ENCODE assay signal across 17 cellular contexts in genomic region chr3:71402872-71403271, GRCh38.
DNase-seq lines count a peak whose midpoint lies in the region; ATAC-seq and TF ChIP-seq lines count a peak whose summit lies in the region.
"Had no signal": no experiment of that assay in that cellular context is flagged by ENCODE, and none has a peak within 500 bp of the region (broad histone marks: within the 10 kb centered on the region; RNA-seq: fewer than 3 reads in every experiment).

No MANE protein-coding gene starts in this region.

- POLR2A ChIA-PET in activated B cell treated with CpG ODN at 0.5 μM for 24 hours (lab: Charles Lee), result interaction anchor here (0.6 to 1.6 kb wide), 5 partner anchors 16 to 179 kb away, joined by 3 to 5 read pairs (median 3); no protein-coding TSS in a partner anchor
- POLR2A ChIA-PET in naive thymus-derived CD8-positive, alpha-beta T cell (lab: Charles Lee), result interaction anchor here (0.6 to 1.7 kb wide), 4 partner anchors 13 to 89 kb away, joined by 3 to 6 read pairs (median 4); no protein-coding TSS in a partner anchor

- intact Hi-C loops in activated B cell treated with CpG ODN at 0.5 μM for 24 hours (cut with micrococcal nuclease), result no loop called here

- peak overlapping the region; percentile 39 for H3K4me3 ChIP-seq in DOHH2 (ENCODE audit: low read length)
- H3K4me3 ChIP-seq: breast epithelium, coronary artery, MG63, psoas muscle had no signal

- H3K9me3 ChIP-seq in DOHH2 (ENCODE audit: control insufficient read depth, insufficient read depth, low read length), result no peaks in the 10 kb centered on the region
- H3K9me3 ChIP-seq: breast epithelium, MG63, psoas muscle had no signal

- DNase-seq in CD1c-positive myeloid dendritic cell (ENCODE audit: extremely low spot score) (peak; percentile 31), activated B cell treated with CpG ODN at 0.5 μM for 24 hours (no peak), SW 1271 (lab: John Stamatoyannopoulos, UW) (no peak)
- DNase-seq in naive thymus-derived CD8-positive, alpha-beta T cell, result no peak
- DNase-seq: activated CD4-positive, alpha-beta T cell treated with anti-CD3 and anti-CD28 coated beads for 48 hours; GOT3; IMR-90; MG63; NCI-H187; NCI-H526 treated with DMSO at 0.1 percent for 48 hours; psoas muscle had no signal

- H3K27ac ChIP-seq in DOHH2 (ENCODE audit: low read depth, low read length), result peak overlapping the region; percentile 45
- H3K27ac ChIP-seq: breast epithelium, coronary artery, psoas muscle had no signal

- peak overlapping the region; percentile 81 for H3K27ac Mint-ChIP-seq in activated B cell treated with CpG ODN at 0.5 μM for 24 hours
- H3K27ac Mint-ChIP-seq in naive thymus-derived CD8-positive, alpha-beta T cell, result peak overlapping the region; percentile 46 to 97 (median 91)

- no peaks in the 10 kb centered on the region for H3K9me3 Mint-ChIP-seq in activated B cell treated with CpG ODN at 0.5 μM for 24 hours
- no peaks in the 10 kb centered on the region for H3K9me3 Mint-ChIP-seq in naive thymus-derived CD8-positive, alpha-beta T cell

- peaks cover 3% of the 10 kb centered on the region for H3K36me3 Mint-ChIP-seq in activated B cell treated with CpG ODN at 0.5 μM for 24 hours (ENCODE audit: low read depth)
- peaks cover 0 to 28% (median 14%) of the 10 kb centered on the region in 3 donors for H3K36me3 Mint-ChIP-seq in naive thymus-derived CD8-positive, alpha-beta T cell

- H3K4me1 Mint-ChIP-seq in activated B cell treated with CpG ODN at 0.5 μM for 24 hours, result peaks cover 80% of the 10 kb centered on the region
- peaks cover 45 to 91% (median 84%) of the 10 kb centered on the region in 4 donors for H3K4me1 Mint-ChIP-seq in naive thymus-derived CD8-positive, alpha-beta T cell

- no peak overlapping the region for H3K4me3 Mint-ChIP-seq in activated B cell treated with CpG ODN at 0.5 μM for 24 hours
- H3K4me3 Mint-ChIP-seq in naive thymus-derived CD8-positive, alpha-beta T cell, result peak overlapping the region in 7 of 10 donors; percentile 5 to 54 (median 41)

- H3K9me2 ChIP-seq in DOHH2 (replicated peaks; ENCODE audit: control insufficient read depth, low read length), result no peaks in the 10 kb centered on the region

- no peaks in the 10 kb centered on the region for H3K36me3 ChIP-seq in DOHH2 (ENCODE audit: control insufficient read depth, low read length)
- H3K36me3 ChIP-seq: breast epithelium, MG63 had no signal

- no peaks in the 10 kb centered on the region for H3K27me3 ChIP-seq in DOHH2 (ENCODE audit: control insufficient read depth, low read length)
- H3K27me3 ChIP-seq: breast epithelium, MG63 had no signal

- H3F3A ChIP-seq in DOHH2 (ENCODE audit: control insufficient read depth, insufficient read depth), result peaks cover 3% of the 10 kb centered on the region; the same call in 1 of the 2 replicates

- CTCF ChIA-PET in activated B cell treated with CpG ODN at 0.5 μM for 24 hours (lab: Charles Lee), result interaction anchor here (1.1 kb wide), 1 partner anchor 15 kb away, joined by 5 read pairs; no protein-coding TSS in a partner anchor

- H3K79me2 ChIP-seq in DOHH2 (ENCODE audit: control insufficient read depth, low read length), result peaks cover 92% of the 10 kb centered on the region

- no peaks in the 10 kb centered on the region for H3K27me3 Mint-ChIP-seq in activated B cell treated with CpG ODN at 0.5 μM for 24 hours
- no peaks in the 10 kb centered on the region for H3K27me3 Mint-ChIP-seq in naive thymus-derived CD8-positive, alpha-beta T cell

- TF ChIP-seq CTCF in DOHH2 (IDR thresholded peaks at IDR 0.05; ENCODE audit: low read depth, low read length, poor library complexity, severe bottlenecking) (no peak), activated B cell treated with CpG ODN at 0.5 μM for 24 hours (IDR thresholded peaks at IDR 0.05) (no peak)

- ATAC-seq in activated B cell treated with CpG ODN at 0.5 μM for 24 hours (ENCODE audit: low read depth) (peak; percentile 26), HG03139 (IDR thresholded peaks at IDR 0.05; ENCODE audit: unreplicated experiment) (no peak), HG03354 (IDR thresholded peaks at IDR 0.05; ENCODE audit: poor library complexity, severe bottlenecking, unreplicated experiment) (no peak)
- ATAC-seq in naive thymus-derived CD8-positive, alpha-beta T cell, result no peak
- ATAC-seq: psoas muscle, Right ventricle myocardium inferior had no signal

- H3K4me1 ChIP-seq in DOHH2 (ENCODE audit: control insufficient read depth, low read length), result peaks cover 84% of the 10 kb centered on the region
- H3K4me1 ChIP-seq: breast epithelium had no signal

- no peaks in the 10 kb centered on the region for H4K20me1 ChIP-seq in DOHH2 (ENCODE audit: control insufficient read depth, insufficient read depth, low read depth, low read length)

- peak overlapping the region; percentile 64 for H3K4me2 ChIP-seq in DOHH2 (ENCODE audit: low read length)
